ENCODE assay signal across 22 cellular contexts in the genomic region with DNA sequence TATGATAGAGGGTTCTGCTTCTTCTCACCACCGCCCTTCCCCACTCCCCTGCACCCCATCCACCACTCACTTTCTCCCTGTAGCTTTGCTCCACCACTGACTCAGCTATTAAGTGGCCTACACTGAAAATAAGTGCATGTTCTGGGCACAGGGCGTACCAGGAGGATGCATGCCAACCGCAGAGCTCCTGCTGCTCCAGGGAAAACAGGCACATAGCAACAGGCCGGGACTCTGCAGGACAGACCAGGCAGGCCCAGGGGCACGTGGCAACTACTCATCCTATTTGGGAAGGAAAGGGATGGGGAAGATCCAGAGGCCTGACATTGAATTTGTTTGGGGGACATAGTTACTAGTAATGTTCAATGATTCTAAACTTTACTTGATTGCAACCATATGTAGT. TPM values are rescaled to one million over a fixed set of nuclear protein-coding genes. Genes with fewer than 3 reads are reported as not detected.
A peak's percentile ranks its signal among the peaks of the same experiment; 100 is the strongest.
DNase-seq lines count a peak whose midpoint lies in the region; ATAC-seq, FAIRE-seq and TF ChIP-seq lines count a peak whose summit lies in the region.
"Had no signal": no experiment of that assay in that cellular context is flagged by ENCODE, and none has a peak within 500 bp of the region (broad histone marks: within the 10 kb centered on the region; RNA-seq: fewer than 3 reads in every experiment).

No MANE protein-coding gene starts in this region.

- no peaks in the 10 kb centered on the region for H3K79me2 ChIP-seq in smooth muscle cell (ENCODE audit: low read depth)

- POLR2A ChIA-PET in activated CD4-positive, alpha-beta T cell treated with anti-CD3 and anti-CD28 coated beads, Interleukin-2, amount 10 ng/mL, durations not matched to agents 7 days and 5 days (lab: Charles Lee), result interaction anchor here (0.7 kb wide), 1 partner anchor 14 kb away, joined by 3 read pairs; no protein-coding TSS in a partner anchor

- H3K27ac ChIP-seq in heart left ventricle (peak overlapping the region in 5 of 12 donors; percentile 29 to 82 (median 51)), smooth muscle cell (ENCODE audit: low read depth) (peak overlapping the region; percentile 74)
- H3K27ac ChIP-seq: coronary artery, right lobe of liver, tibial nerve had no signal

- H3K9me3 Mint-ChIP-seq in activated CD4-positive, alpha-beta T cell treated with anti-CD3 and anti-CD28 coated beads, Interleukin-2, amount 10 ng/mL, durations not matched to agents 7 days and 5 days, result peaks cover 5% of the 10 kb centered on the region
- peaks cover 4% of the 10 kb centered on the region for H3K9me3 Mint-ChIP-seq in activated T-helper 17 cell treated with anti-CD3 and anti-CD28 coated beads, Interleukin-2, amount 50 U/mL, for 72 hours
- H3K9me3 Mint-ChIP-seq: activated naive CD4-positive, alpha-beta T cell treated with anti-CD3 and anti-CD28 coated beads, Interleukin-2, amount 50 U/mL, for 24 hours had no signal

- no peaks in the 10 kb centered on the region for H3K36me3 ChIP-seq in heart left ventricle
- H3K36me3 ChIP-seq in smooth muscle cell (ENCODE audit: low read depth), result no peaks in the 10 kb centered on the region
- H3K36me3 ChIP-seq: BE2C, right lobe of liver, tibial nerve had no signal

- H3F3A ChIP-seq in smooth muscle cell (ENCODE audit: low read depth), result peaks cover 18% of the 10 kb centered on the region

- peaks cover 7% of the 10 kb centered on the region for H3K36me3 Mint-ChIP-seq in activated CD4-positive, alpha-beta T cell treated with anti-CD3 and anti-CD28 coated beads, Interleukin-2, amount 10 ng/mL, durations not matched to agents 7 days and 5 days (ENCODE audit: low read depth)
- H3K36me3 Mint-ChIP-seq in activated T-helper 17 cell treated with anti-CD3 and anti-CD28 coated beads, Interleukin-2, amount 50 U/mL, for 72 hours (ENCODE audit: low read depth), result no peaks in the 10 kb centered on the region
- H3K36me3 Mint-ChIP-seq: activated naive CD4-positive, alpha-beta T cell treated with anti-CD3 and anti-CD28 coated beads, Interleukin-2, amount 50 U/mL, for 24 hours had no signal

- no peaks in the 10 kb centered on the region for H3K27me3 Mint-ChIP-seq in activated CD4-positive, alpha-beta T cell treated with anti-CD3 and anti-CD28 coated beads, Interleukin-2, amount 10 ng/mL, durations not matched to agents 7 days and 5 days
- no peaks in the 10 kb centered on the region for H3K27me3 Mint-ChIP-seq in activated T-helper 17 cell treated with anti-CD3 and anti-CD28 coated beads, Interleukin-2, amount 50 U/mL, for 72 hours
- H3K27me3 Mint-ChIP-seq: activated CD8-positive, alpha-beta T cell treated with anti-CD3 and anti-CD28 coated beads for 36 hours; activated naive CD4-positive, alpha-beta T cell treated with anti-CD3 and anti-CD28 coated beads, Interleukin-2, amount 50 U/mL, for 24 hours had no signal

- peak overlapping the region; percentile 75 for H3K27ac Mint-ChIP-seq in activated CD4-positive, alpha-beta T cell treated with anti-CD3 and anti-CD28 coated beads, Interleukin-2, amount 10 ng/mL, durations not matched to agents 7 days and 5 days
- H3K27ac Mint-ChIP-seq in activated T-helper 17 cell treated with anti-CD3 and anti-CD28 coated beads, Interleukin-2, amount 50 U/mL, for 72 hours, result no peak overlapping the region
- H3K27ac Mint-ChIP-seq: activated CD8-positive, alpha-beta T cell treated with anti-CD3 and anti-CD28 coated beads for 36 hours; stimulated activated naive B cell treated with anti-CD40 and anti-IgM and Interleukin-4, amounts not matched to agents 10 μg/mL and 1 μg/mL and 100 μg/mL, for 72 hours had no signal

- DNase-seq in activated CD4-positive, alpha-beta T cell treated with anti-CD3 and anti-CD28 coated beads, Interleukin-2, amount 10 ng/mL, durations not matched to agents 7 days and 5 days, result no peak
- DNase-seq in activated CD4-positive, alpha-beta T cell treated with anti-CD3 and anti-CD28 coated beads for 1 hour, result no peak
- DNase-seq in heart left ventricle (peak; percentile 29 to 85 (median 77)), smooth muscle cell (lab: John Stamatoyannopoulos, UW; ENCODE audit: unreplicated experiment) (no peak), NCI-H510A treated with DMSO at 0.1 percent for 48 hours (lab: John Stamatoyannopoulos, UW) (no peak), D721Med (ENCODE audit: insufficient read length, low spot score) (no peak), cortex of kidney (lab: John Stamatoyannopoulos, UW) (no peak)
- DNase-seq: activated CD8-positive, alpha-beta T cell treated with anti-CD3 and anti-CD28 coated beads for 36 hours; activated T-cell treated with anti-CD3 and anti-CD28 coated beads, Interleukin-2, amount 50 U/mL, for 48 hours; BE2C; H7; NCI-H1436 treated with DMSO at 0.1 percent for 48 hours; NCI-H748 treated with DMSO at 0.1 percent for 48 hours; right lobe of liver; SHP77 treated with DMSO at 0.1 percent for 48 hours; stimulated activated naive B cell treated with anti-CD40 and anti-IgM and Interleukin-4, amounts not matched to agents 10 μg/mL and 1 μg/mL and 100 μg/mL, for 72 hours had no signal

- H3K4me1 ChIP-seq in heart left ventricle (peaks cover 0 to 5% (median 0%) of the 10 kb centered on the region in 12 donors), smooth muscle cell (ENCODE audit: low read depth) (no peaks in the 10 kb centered on the region)
- H3K4me1 ChIP-seq: right lobe of liver, tibial nerve had no signal

- peak overlapping the region; percentile 4 for H3K4me2 ChIP-seq in smooth muscle cell

- no peak for TF ChIP-seq CTCF in heart left ventricle (IDR thresholded peaks at IDR 0.05)
- no peak for TF ChIP-seq CTCF in smooth muscle cell (IDR thresholded peaks at IDR 0.05; ENCODE audit: borderline replicate concordance, insufficient read depth, poor library complexity, severe bottlenecking)
- TF ChIP-seq CTCF in D721Med (IDR thresholded peaks at IDR 0.05; ENCODE audit: insufficient read depth, missing control alignments), result no peak

- H3K9ac ChIP-seq in smooth muscle cell (ENCODE audit: low read depth), result no peak overlapping the region

- no peak for FAIRE-seq in D721Med (lab: Jason Lieb, UNC)
- FAIRE-seq: endothelial cell of umbilical vein, G401.6 had no signal

- intact Hi-C loops in heart left ventricle (cut with DNase I), result no loop called here

- no peaks in the 10 kb centered on the region for H3K27me3 ChIP-seq in heart left ventricle
- no peaks in the 10 kb centered on the region for H3K27me3 ChIP-seq in smooth muscle cell (ENCODE audit: low read depth)
- H3K27me3 ChIP-seq: BE2C, right lobe of liver, tibial nerve had no signal

- H2AFZ ChIP-seq in smooth muscle cell (ENCODE audit: low read depth), result no peak overlapping the region

- H4K20me1 ChIP-seq in smooth muscle cell (ENCODE audit: low read depth), result no peaks in the 10 kb centered on the region

- TF ChIP-seq POLR2A in heart left ventricle (IDR thresholded peaks at IDR 0.05), result no peak

- H3K4me3 ChIP-seq in heart left ventricle (no peak overlapping the region), smooth muscle cell (no peak overlapping the region)
- H3K4me3 ChIP-seq: coronary artery, right lobe of liver, tibial nerve had no signal

- no peak overlapping the region for H3K4me3 Mint-ChIP-seq in activated CD4-positive, alpha-beta T cell treated with anti-CD3 and anti-CD28 coated beads, Interleukin-2, amount 10 ng/mL, durations not matched to agents 7 days and 5 days
- peak overlapping the region; percentile 42 for H3K4me3 Mint-ChIP-seq in activated T-helper 17 cell treated with anti-CD3 and anti-CD28 coated beads, Interleukin-2, amount 50 U/mL, for 72 hours
- H3K4me3 Mint-ChIP-seq: activated CD8-positive, alpha-beta T cell treated with anti-CD3 and anti-CD28 coated beads for 36 hours; activated naive CD4-positive, alpha-beta T cell treated with anti-CD3 and anti-CD28 coated beads, Interleukin-2, amount 50 U/mL, for 24 hours; stimulated activated naive B cell treated with anti-CD40 and anti-IgM and Interleukin-4, amounts not matched to agents 10 μg/mL and 1 μg/mL and 100 μg/mL, for 72 hours had no signal

- CTCF ChIA-PET in activated CD4-positive, alpha-beta T cell treated with anti-CD3 and anti-CD28 coated beads, Interleukin-2, amount 10 ng/mL, durations not matched to agents 7 days and 5 days (lab: Charles Lee), result interaction anchor here (0.6 to 6.8 kb wide), 7 partner anchors 10 to 111 kb away, joined by 3 to 49 read pairs (median 3); no protein-coding TSS in a partner anchor

- ATAC-seq in activated T-helper 17 cell treated with anti-CD3 and anti-CD28 coated beads, Interleukin-2, amount 50 U/mL, for 72 hours (replicated peaks), result no peak
- ATAC-seq in heart left ventricle, result peak; percentile 95 to 99 (median 97)
- ATAC-seq: activated CD8-positive, alpha-beta T cell treated with anti-CD3 and anti-CD28 coated beads for 36 hours; right lobe of liver; stimulated activated naive B cell treated with anti-CD40 and anti-IgM and Interleukin-4, amounts not matched to agents 10 μg/mL and 1 μg/mL and 100 μg/mL, for 72 hours had no signal

- H3K9me3 ChIP-seq in heart left ventricle, result no peaks in the 10 kb centered on the region
- H3K9me3 ChIP-seq in smooth muscle cell (replicated peaks; ENCODE audit: low read depth), result no peaks in the 10 kb centered on the region
- H3K9me3 ChIP-seq: BE2C, right lobe of liver had no signal

- H3K4me1 Mint-ChIP-seq in activated CD4-positive, alpha-beta T cell treated with anti-CD3 and anti-CD28 coated beads, Interleukin-2, amount 10 ng/mL, durations not matched to agents 7 days and 5 days, result peaks cover 34% of the 10 kb centered on the region
- peaks cover 45% of the 10 kb centered on the region for H3K4me1 Mint-ChIP-seq in activated T-helper 17 cell treated with anti-CD3 and anti-CD28 coated beads, Interleukin-2, amount 50 U/mL, for 72 hours

- WGBS in heart left ventricle, 4 donors, result 41 to 75% (median 63%) methylated on average over 5 of the region's 5 CpGs
- 75% methylated on average over 5 of the region's 5 CpGs for WGBS in smooth muscle cell (ENCODE audit: low lambda C conversion rate)

RNA-seq across cellular contexts. Expression of gene ARL4C, which starts 28.4 kb away (rescaled TPM):
- total RNA-seq in activated CD4-positive, alpha-beta T cell treated with anti-CD3 and anti-CD28 coated beads, Interleukin-2, amount 10 ng/mL, durations not matched to agents 7 days and 5 days, result 100 to 1,000 TPM; 292 to 300 TPM
- total RNA-seq in activated T-helper 17 cell treated with anti-CD3 and anti-CD28 coated beads, Interleukin-2, amount 50 U/mL, for 72 hours, result 100 to 1,000 TPM in 1 of 2 donors, 10 to 100 TPM in 1; 43.4 to 118 TPM
- total RNA-seq in heart left ventricle, result 10 to 100 TPM in 2 of 9 donors, 1 to 10 TPM in 7; 1.1 to 16.3 (median 2.5) TPM
- 1 to 10 TPM in 1 of 2 donors, under 1 TPM in 1; 0.80 to 1.2 TPM for polyA plus RNA-seq in heart left ventricle
- 8.0 and 9.1 TPM in 2 replicates for total RNA-seq in smooth muscle cell
- polyA plus RNA-seq in smooth muscle cell, result 9.5 and 18.3 TPM in 2 replicates

Comparison
In these comparisons a context has a peak if more than half of its experiments do, and no peak if none do; other contexts are left out.
1. DNase-seq: peak in heart left ventricle (5 of 5); none in activated CD4-positive, alpha-beta T cell treated with anti-CD3 and anti-CD28 coated beads, Interleukin-2, amount 10 ng/mL, durations not matched to agents 7 days and 5 days (single experiment), activated CD4-positive, alpha-beta T cell treated with anti-CD3 and anti-CD28 coated beads for 1 hour (single experiment), smooth muscle cell (single experiment), NCI-H510A treated with DMSO at 0.1 percent for 48 hours (single experiment), D721Med (single experiment) and cortex of kidney (single experiment).